Comparison of ENCODE assay signal across 12 cellular contexts in the genomic region with DNA sequence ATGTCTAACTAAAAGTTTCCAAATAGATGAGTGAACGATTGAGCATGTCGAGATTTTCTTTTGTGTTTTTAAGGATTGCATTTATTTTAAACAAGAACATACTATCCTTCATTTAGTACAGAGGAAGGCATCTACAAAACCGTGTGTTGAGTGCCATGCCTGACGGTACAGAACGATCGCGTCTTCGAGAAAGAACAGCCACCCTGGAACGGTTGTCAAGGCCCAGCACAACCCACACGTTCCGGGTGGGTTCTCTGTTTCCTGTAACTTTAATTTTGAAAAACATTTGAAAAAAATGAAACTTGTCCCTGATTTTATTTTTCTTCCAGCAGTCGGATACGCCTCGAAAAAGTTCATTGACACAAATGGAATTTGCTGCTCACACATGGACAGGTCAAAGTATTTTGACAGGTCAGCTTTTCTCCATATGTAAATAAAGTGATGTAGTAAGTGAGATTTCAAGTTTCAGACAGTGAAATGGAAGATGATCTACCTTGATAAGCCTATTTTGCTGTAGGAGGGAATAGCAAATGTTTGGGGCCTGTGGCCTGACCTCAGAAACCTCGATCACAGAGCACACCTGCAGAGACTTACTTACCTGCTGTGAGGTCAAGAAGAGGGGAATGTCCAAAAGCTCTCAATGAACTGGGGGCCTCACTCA. TPM values are rescaled to one million over a fixed set of nuclear protein-coding genes. Genes with fewer than 3 reads are reported as not detected.
DNase-seq lines count a peak whose midpoint lies in the region; ATAC-seq, FAIRE-seq and TF ChIP-seq lines count a peak whose summit lies in the region.
"Had no signal": no experiment of that assay in that cellular context is flagged by ENCODE, and none has a peak within 500 bp of the region (broad histone marks: within the 10 kb centered on the region; RNA-seq: fewer than 3 reads in every experiment).

No MANE protein-coding gene starts in this region.

- H2AFZ ChIP-seq in MM.1S (ENCODE audit: low read length), result no peak overlapping the region
- no peak overlapping the region for H2AFZ ChIP-seq in parathyroid adenoma

- H3K79me2 ChIP-seq in MM.1S (ENCODE audit: low read length), result peaks cover 5% of the 10 kb centered on the region; the same call in 1 of the 2 replicates
- H3K79me2 ChIP-seq in parathyroid adenoma, result no peaks in the 10 kb centered on the region

- H3K4me3 ChIP-seq in BLaER1, result no peak overlapping the region
- H3K4me3 ChIP-seq in MM.1S (ENCODE audit: low read length), result no peak overlapping the region
- H3K4me3 ChIP-seq in parathyroid adenoma (ENCODE audit: low read depth, low read length), result no peak overlapping the region

- H3K36me3 ChIP-seq in BLaER1 (no peaks in the 10 kb centered on the region), MM.1S (replicated peaks; ENCODE audit: insufficient read depth, low read length) (no peaks in the 10 kb centered on the region), parathyroid adenoma (ENCODE audit: control insufficient read depth, insufficient read depth, low read length) (no peaks in the 10 kb centered on the region)
- H3K36me3 ChIP-seq: BE2C had no signal

- TF ChIP-seq POLR2A in H54 (IDR thresholded peaks at IDR 0.05; ENCODE audit: low read depth, low read length), result no peak

- TF ChIP-seq CTCF in MM.1S (IDR thresholded peaks at IDR 0.05; ENCODE audit: low read length) (no peak), parathyroid adenoma (IDR thresholded peaks at IDR 0.05) (no peak)

- FAIRE-seq in H54 (lab: Jason Lieb, UNC), result no peak

- H3K27me3 ChIP-seq in BLaER1 (no peaks in the 10 kb centered on the region), MM.1S (replicated peaks; ENCODE audit: insufficient read depth, low read length) (no peaks in the 10 kb centered on the region), parathyroid adenoma (ENCODE audit: control insufficient read depth, insufficient read depth, low read length) (no peaks in the 10 kb centered on the region)
- H3K27me3 ChIP-seq: BE2C had no signal

- H3K27ac ChIP-seq in BLaER1 (no peak overlapping the region), MM.1S (ENCODE audit: low read length) (peak overlapping the region; percentile 29; the same call in 1 of the 2 replicates), parathyroid adenoma (peak overlapping the region; percentile 12)

- no peaks in the 10 kb centered on the region for H3K9me3 ChIP-seq in BLaER1
- H3K9me3 ChIP-seq in MM.1S (replicated peaks; ENCODE audit: insufficient read depth, low read length), result no peaks in the 10 kb centered on the region
- no peaks in the 10 kb centered on the region for H3K9me3 ChIP-seq in parathyroid adenoma (ENCODE audit: control insufficient read depth, low read length)
- H3K9me3 ChIP-seq: BE2C had no signal

- H3K9ac ChIP-seq in BLaER1 (no peak overlapping the region), MM.1S (ENCODE audit: low read length) (no peak overlapping the region), parathyroid adenoma (no peak overlapping the region)

- ATAC-seq in left lobe of liver, result peak; percentile 75
- ATAC-seq: CD8-positive, alpha-beta T cell had no signal

- H3K9me2 ChIP-seq in MM.1S (replicated peaks; ENCODE audit: insufficient read depth, low read length), result no peaks in the 10 kb centered on the region

- H3F3A ChIP-seq in MM.1S (ENCODE audit: insufficient read depth, low read length), result peaks cover 10% of the 10 kb centered on the region

- H3K4me2 ChIP-seq in BLaER1 (0 out of 2 replicates have a peak overlapping the region, but pooled peaks have one; percentile 24), MM.1S (ENCODE audit: low read depth, low read length) (no peak overlapping the region), parathyroid adenoma (ENCODE audit: low read length) (peak overlapping the region; percentile 42)

- DNase-seq in MM.1S, result peak; percentile 84
- DNase-seq in left lobe of liver (ENCODE audit: low spot score), result peak; percentile 56
- DNase-seq in NCI-H2196 treated with DMSO at 0.1 percent for 48 hours (lab: John Stamatoyannopoulos, UW; ENCODE audit: unreplicated experiment), result no peak
- DNase-seq in SHP77 (lab: John Stamatoyannopoulos, UW), result no peak
- DNase-seq in H54 (ENCODE audit: insufficient read length, low spot score), result no peak
- DNase-seq: BE2C; CD8-positive, alpha-beta T cell; COR-L47; DMS53; H9 had no signal

- H4K20me1 ChIP-seq in BLaER1 (no peaks in the 10 kb centered on the region), MM.1S (ENCODE audit: insufficient read depth, low read length) (no peaks in the 10 kb centered on the region)

- peaks cover 24% of the 10 kb centered on the region for H3K4me1 ChIP-seq in BLaER1
- H3K4me1 ChIP-seq in MM.1S (ENCODE audit: low read length), result peaks cover 17% of the 10 kb centered on the region
- H3K4me1 ChIP-seq in parathyroid adenoma, result no peaks in the 10 kb centered on the region
- H3K4me1 ChIP-seq: BE2C had no signal

RNA-seq across cellular contexts. Expression of a gene that starts 24.4 kb away (rescaled TPM):
- 103 TPM for total RNA-seq in left lobe of liver

Comparison
In these comparisons a context has a peak if more than half of its experiments do, and no peak if none do; other contexts are left out.
1. DNase-seq: peak in MM.1S (single experiment) and left lobe of liver (single experiment); none in NCI-H2196 treated with DMSO at 0.1 percent for 48 hours (single experiment), SHP77 (0 of 2) and H54 (single experiment).